8 cellular contexts compared by ENCODE assay signal in genomic region chr1:27772071-27772470, GRCh38. TPM values are rescaled to one million over a fixed set of nuclear protein-coding genes. Genes with fewer than 3 reads are reported as not detected.
DNase-seq lines count a peak whose midpoint lies in the region; ATAC-seq and TF ChIP-seq lines count a peak whose summit lies in the region.

No MANE protein-coding gene starts in this region.

- H2AFZ ChIP-seq in SK-N-SH (ENCODE audit: low read depth) = peak overlapping the region; percentile 79; the same call in 1 of the 2 replicates

- H3K9me3 Mint-ChIP-seq in activated CD4-positive, alpha-beta memory T cell treated with anti-CD3 and anti-CD28 coated beads, Interleukin-2, amount 10 ng/mL, durations not matched to agents 7 days and 5 days = no peaks in the 10 kb centered on the region

- H3K9ac ChIP-seq in SK-N-SH = peak overlapping the region; percentile 46; the same call in 1 of the 2 replicates

- TF ChIP-seq EP300 in SK-N-SH (IDR thresholded peaks at IDR 0.05; ENCODE audit: borderline replicate concordance in 1 of 2, low read depth in 1 of 2, low read length in 1 of 2) = no peak
- no peak for TF ChIP-seq EP300 in stomach (IDR thresholded peaks at IDR 0.05)

- 0 out of 2 replicates have a peak, but pooled peaks cover 9% of the 10 kb centered on the region for H4K20me1 ChIP-seq in SK-N-SH (ENCODE audit: insufficient read depth)

- no peak for ATAC-seq in SK-N-SH treated with all-trans-retinoic acid at 6 μM for 48 hours

- H3K4me2 ChIP-seq in SK-N-SH = no peak overlapping the region

- peaks cover 38% of the 10 kb centered on the region for H3K79me2 ChIP-seq in SK-N-SH (ENCODE audit: insufficient read depth)

- no peak for TF ChIP-seq RAD21 in SK-N-SH (IDR thresholded peaks at IDR 0.05; ENCODE audit: low read length)

- peaks cover 8% of the 10 kb centered on the region for H3K36me3 Mint-ChIP-seq in activated CD4-positive, alpha-beta memory T cell treated with anti-CD3 and anti-CD28 coated beads, Interleukin-2, amount 10 ng/mL, durations not matched to agents 7 days and 5 days (ENCODE audit: low read depth)

- TF ChIP-seq POLR2A in stomach (IDR thresholded peaks at IDR 0.05) = no peak

- H3K27me3 ChIP-seq in SK-N-SH (ENCODE audit: insufficient read depth) = no peaks in the 10 kb centered on the region
- H3K27me3 ChIP-seq in stomach = no peaks in the 10 kb centered on the region

- H3K9me3 ChIP-seq in SK-N-SH (no peaks in the 10 kb centered on the region), iPS-18c (ENCODE audit: control insufficient read depth, insufficient read depth, low read length) (no peaks in the 10 kb centered on the region), stomach (no peaks in the 10 kb centered on the region)

- H3K4me1 Mint-ChIP-seq in activated CD4-positive, alpha-beta memory T cell treated with anti-CD3 and anti-CD28 coated beads, Interleukin-2, amount 10 ng/mL, durations not matched to agents 7 days and 5 days = peaks cover 31% of the 10 kb centered on the region

- H3K36me3 ChIP-seq in SK-N-SH (replicated peaks in 1 of 2; ENCODE audit: control insufficient read depth in 1 of 2, insufficient read depth in 2 of 2, low read length in 1 of 2) = peaks cover 0 to 4% of the 10 kb centered on the region in 2 experiments
- H3K36me3 ChIP-seq in stomach = peaks cover 0 to 8% (median 0%) of the 10 kb centered on the region in 4 donors

- no peaks in the 10 kb centered on the region for H3F3A ChIP-seq in SK-N-SH (replicated peaks; ENCODE audit: insufficient read depth)

- H3K4me3 Mint-ChIP-seq in activated CD4-positive, alpha-beta memory T cell treated with anti-CD3 and anti-CD28 coated beads, Interleukin-2, amount 10 ng/mL, durations not matched to agents 7 days and 5 days = peak overlapping the region; percentile 94

- TF ChIP-seq CTCF in SK-N-SH (IDR thresholded peaks at IDR 0.05) (no peak), stomach (IDR thresholded peaks at IDR 0.05) (no peak)

- H3K4me3 ChIP-seq in SK-N-SH (ENCODE audit: low read depth in 2 of 2, low read length in 1 of 2) (peak overlapping the region in 1 of 2 experiments; percentile 36; a peak in 1 of 4 replicates), iPS-18c (ENCODE audit: insufficient read depth, low read depth, low read length) (peak overlapping the region; percentile 97; the same call in 1 of the 2 replicates), stomach (peak overlapping the region; percentile 69 to 98 (median 88))

- no peak for DNase-seq in SK-N-SH
- DNase-seq in activated CD4-positive, alpha-beta memory T cell treated with anti-CD3 and anti-CD28 coated beads, Interleukin-2, amount 10 ng/mL, durations not matched to agents 7 days and 5 days = no peak
- no peak for DNase-seq in stomach
- DNase-seq in NCI-H526 (lab: John Stamatoyannopoulos, UW) = no peak
- DNase-seq in NCI-H748 (lab: John Stamatoyannopoulos, UW; ENCODE audit: unreplicated experiment) = no peak
- DNase-seq in ecto neural progenitor cell (ENCODE audit: low spot score) = no peak

- H3K27me3 Mint-ChIP-seq in activated CD4-positive, alpha-beta memory T cell treated with anti-CD3 and anti-CD28 coated beads, Interleukin-2, amount 10 ng/mL, durations not matched to agents 7 days and 5 days = no peaks in the 10 kb centered on the region

- CTCF ChIA-PET in SK-N-SH (lab: Yijun Ruan, JAX) = interaction anchor here (1.1 to 2.9 kb wide), 4 partner anchors 13 to 380 kb away, joined by 4 to 13 read pairs (median 6); partner anchors contain the start of genes FAM76A and GPR3
- CTCF ChIA-PET in activated CD4-positive, alpha-beta memory T cell treated with anti-CD3 and anti-CD28 coated beads, Interleukin-2, amount 10 ng/mL, durations not matched to agents 7 days and 5 days (lab: Charles Lee) = interaction anchor here (0.6 to 3.7 kb wide), 9 partner anchors 36 to 440 kb away, joined by 3 to 35 read pairs (median 3); partner anchors contain the start of genes FAM76A and PPP1R8

- intact Hi-C loops in stomach (cut with DNase I; ENCODE audit: low total_unique reads) = no loop called here

- peak overlapping the region in 1 of 2 experiments; percentile 70; a peak in 2 of 4 replicates for H3K27ac ChIP-seq in SK-N-SH (ENCODE audit: low read depth in 2 of 2, low read length in 1 of 2)
- H3K27ac ChIP-seq in stomach = peak overlapping the region in 4 of 5 donors; percentile 94 to 100 (median 98)

- POLR2A ChIA-PET in SK-N-SH (lab: Yijun Ruan, JAX) = no interaction called here
- POLR2A ChIA-PET in activated CD4-positive, alpha-beta memory T cell treated with anti-CD3 and anti-CD28 coated beads, Interleukin-2, amount 10 ng/mL, durations not matched to agents 7 days and 5 days (lab: Charles Lee) = interaction anchor here (0.7 to 3.9 kb wide), 7 partner anchors 47 to 810 kb away, joined by 3 to 35 read pairs (median 11); partner anchors contain the start of genes EYA3, FAM76A, IFI6 and PPP1R8

- H3K4me1 ChIP-seq in SK-N-SH (ENCODE audit: control insufficient read depth in 1 of 2, insufficient read depth in 2 of 2, low read depth in 1 of 2, low read length in 1 of 2) (peaks cover 0 to 5% of the 10 kb centered on the region in 2 experiments; a peak in 2 of 4 replicates), stomach (peaks cover 22 to 45% (median 31%) of the 10 kb centered on the region in 4 donors)

- WGBS in SK-N-SH (ENCODE audit: low lambda C conversion rate) = 88% methylated on average over 6 of the region's 6 CpGs
- 33 to 49% (median 40%) methylated on average over 6 of the region's 6 CpGs for WGBS in stomach, 5 donors

- H3K27ac Mint-ChIP-seq in activated CD4-positive, alpha-beta memory T cell treated with anti-CD3 and anti-CD28 coated beads, Interleukin-2, amount 10 ng/mL, durations not matched to agents 7 days and 5 days = peak overlapping the region; percentile 94

- no peaks in the 10 kb centered on the region for H3K9me2 ChIP-seq in SK-N-SH

TF ChIP-seq in SK-N-SH, 30 proteins besides CTCF, POLR2A, EP300 and RAD21:
- no peak for TF ChIP-seq TEAD4 (IDR thresholded peaks at IDR 0.05; ENCODE audit: borderline replicate concordance, insufficient read depth)
- TF ChIP-seq YY1 (IDR thresholded peaks at IDR 0.05; ENCODE audit: low read depth) = no peak
- TF ChIP-seq GABPA (IDR thresholded peaks at IDR 0.05; ENCODE audit: low read depth) = no peak

TF ChIP-seq in SK-N-SH treated with all-trans-retinoic acid at 6 μM for 48 hours, 23 proteins besides CTCF, POLR2A, EP300 and RAD21 (continues in another document):
- TF ChIP-seq ZC3H10 (CRISPR knock-in tag; IDR thresholded peaks at IDR 0.05) (no peak), CSRNP3 (CRISPR knock-in tag; IDR thresholded peaks at IDR 0.05) (no peak), ESRRG (CRISPR knock-in tag; IDR thresholded peaks at IDR 0.05) (no peak), POU6F1 (CRISPR knock-in tag; IDR thresholded peaks at IDR 0.05; ENCODE audit: borderline replicate concordance, low read depth) (no peak), ISL1 (CRISPR knock-in tag; IDR thresholded peaks at IDR 0.05) (no peak), CSDC2 (CRISPR knock-in tag; IDR thresholded peaks at IDR 0.05) (no peak), PPARA (CRISPR knock-in tag; IDR thresholded peaks at IDR 0.05; ENCODE audit: borderline replicate concordance) (no peak), SNAI2 (CRISPR knock-in tag; IDR thresholded peaks at IDR 0.05) (no peak)

RNA-seq across cellular contexts. Expression of gene STX12, which starts 0.9 kb away (rescaled TPM):
- polyA plus RNA-seq in SK-N-SH (2012; rRNA removed) (12.4 and 12.9 TPM in 2 replicates), stomach (100 to 1,000 TPM in 1 of 3 donors, 10 to 100 TPM in 2; 22.2 to 117 (median 84.2) TPM)
- polyA plus RNA-seq in SK-N-SH (2012; cell fraction: cytosol; rRNA removed) = 17.9 and 20.8 TPM in 2 replicates
- polyA plus RNA-seq in SK-N-SH (2012; cell fraction: nucleus; rRNA removed) = 13.6 and 23.4 TPM in 2 replicates
- 10 to 100 TPM; 32.0 to 33.1 TPM for total RNA-seq in activated CD4-positive, alpha-beta memory T cell treated with anti-CD3 and anti-CD28 coated beads, Interleukin-2, amount 10 ng/mL, durations not matched to agents 7 days and 5 days
- total RNA-seq in stomach = 100 to 1,000 TPM in 2 of 5 donors, 10 to 100 TPM in 3; 10.7 to 312 (median 94.2) TPM

RNA-seq across cellular contexts. Expression of gene FAM76A, which starts 46.3 kb away (rescaled TPM):
- polyA plus RNA-seq in SK-N-SH (2012; rRNA removed) (2.9 and 4.2 TPM in 2 replicates), stomach (1 to 10 TPM; 3.7 to 7.8 (median 4.0) TPM)
- 2.5 and 2.6 TPM in 2 replicates for polyA plus RNA-seq in SK-N-SH (2012; cell fraction: cytosol; rRNA removed)
- polyA plus RNA-seq in SK-N-SH (2012; cell fraction: nucleus; rRNA removed) = 2.7 and 6.0 TPM in 2 replicates
- total RNA-seq in activated CD4-positive, alpha-beta memory T cell treated with anti-CD3 and anti-CD28 coated beads, Interleukin-2, amount 10 ng/mL, durations not matched to agents 7 days and 5 days = 10 to 100 TPM; 13.6 to 14.1 TPM
- total RNA-seq in stomach = 100 to 1,000 TPM in 1 of 5 donors, 10 to 100 TPM in 4; 11.2 to 125 (median 18.5) TPM

RNA-seq across cellular contexts. Expression of gene PPP1R8, which starts 58.5 kb away (rescaled TPM):
- polyA plus RNA-seq in SK-N-SH (2012; rRNA removed) (41.8 and 55.4 TPM in 2 replicates), stomach (10 to 100 TPM; 20.4 to 25.1 (median 21.8) TPM)
- 46.2 and 58.1 TPM in 2 replicates for polyA plus RNA-seq in SK-N-SH (2012; cell fraction: cytosol; rRNA removed)
- 15.8 and 32.2 TPM in 2 replicates for polyA plus RNA-seq in SK-N-SH (2012; cell fraction: nucleus; rRNA removed)
- 10 to 100 TPM; 48.5 to 51.2 TPM for total RNA-seq in activated CD4-positive, alpha-beta memory T cell treated with anti-CD3 and anti-CD28 coated beads, Interleukin-2, amount 10 ng/mL, durations not matched to agents 7 days and 5 days
- 10 to 100 TPM in 3 of 5 donors, 1 to 10 TPM in 1, under 1 TPM in 1; 0.58 to 40.0 (median 22.7) TPM for total RNA-seq in stomach
